In genomic region chr3:135325096-135325495, GRCh38 we compare ENCODE assay signal across 22 cellular contexts.
DNase-seq lines count a peak whose midpoint lies in the region; ATAC-seq and FAIRE-seq lines count a peak whose summit lies in the region.
"Had no signal": no experiment of that assay in that cellular context is flagged by ENCODE, and none has a peak within 500 bp of the region (broad histone marks: within the 10 kb centered on the region; RNA-seq: fewer than 3 reads in every experiment).

No MANE protein-coding gene starts in this region.

- DNase-seq in DMS153 treated with DMSO at 0.1 percent for 48 hours (lab: John Stamatoyannopoulos, UW; ENCODE audit: unreplicated experiment) (peak; percentile 70), G401 (ENCODE audit: low spot score) (peak; percentile 77), NCI-H2171 (lab: John Stamatoyannopoulos, UW) (peak; percentile 6), cerebellar cortex (ENCODE audit: low spot score) (peak; percentile 71), frontal cortex (ENCODE audit: low spot score in 2 of 2) (no peak), middle frontal gyrus (ENCODE audit: extremely low spot score, low spot score) (no peak), SIG-M5 (lab: John Stamatoyannopoulos, UW) (no peak)
- DNase-seq: activated naive CD4-positive, alpha-beta T cell; activated T-cell treated with anti-CD3 and anti-CD28 coated beads, Interleukin-2, amount 50 U/mL, for 24 hours; CD4-positive, alpha-beta memory T cell; dermis blood vessel endothelial cell; Karpas-422; midbrain; OCI-M1; ovary; stimulated activated CD4-positive, alpha-beta T cell treated with anti-CD3 and anti-CD28 coated beads, Interleukin-4, amount 100 ng/mL, for 24 hours; stimulated activated naive CD4-positive, alpha-beta T cell treated with Interleukin-2 at 50 U/mL for 16 hours; SW 1271 had no signal

- in situ Hi-C loops in G401 (cut with HindIII; ENCODE audit: low sequenced_read_pairs): no loop called here

- FAIRE-seq in frontal cortex (lab: Jason Lieb, UNC): no peak

- no peak for ATAC-seq in GM21360 (IDR thresholded peaks at IDR 0.05; ENCODE audit: unreplicated experiment)
- ATAC-seq: activated CD4-positive, CD25-positive, alpha-beta regulatory T cell treated with anti-CD3 and anti-CD28 coated beads, Interleukin-2, amount 50 U/mL, for 24 hours; heart left ventricle; Right ventricle myocardium inferior had no signal

Comparison
In these comparisons a context has a peak if more than half of its experiments do, and no peak if none do; other contexts are left out.
1. DNase-seq: peak in DMS153 treated with DMSO at 0.1 percent for 48 hours (single experiment), G401 (single experiment), NCI-H2171 (single experiment) and cerebellar cortex (single experiment); none in frontal cortex (0 of 2), middle frontal gyrus (single experiment) and SIG-M5 (single experiment).